In the genomic region with DNA sequence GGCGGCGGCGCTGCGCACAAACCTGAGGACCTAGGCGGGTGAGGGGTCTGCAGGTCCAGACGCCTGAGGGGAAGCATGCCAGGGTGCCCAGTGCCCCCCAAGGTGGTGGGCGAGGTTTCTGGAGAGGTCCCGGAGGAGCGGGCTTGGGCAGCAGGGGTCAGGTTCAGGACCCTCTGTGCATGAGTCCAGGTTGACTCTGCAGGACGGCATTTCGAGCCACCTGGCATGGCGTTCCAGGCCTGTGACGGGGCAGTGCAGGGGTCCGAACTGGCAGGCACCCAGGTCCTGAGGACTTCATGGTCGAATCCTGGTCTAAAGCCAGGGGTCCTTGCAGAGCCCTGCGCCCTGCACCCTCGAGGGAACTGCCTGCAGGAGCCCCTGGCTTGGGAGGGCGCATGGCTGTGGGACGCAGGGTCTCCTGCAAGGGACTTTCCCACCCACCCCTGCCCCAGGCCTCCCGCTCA, we compare ENCODE assay signal across 9 cellular contexts. TPM values are rescaled to one million over a fixed set of nuclear protein-coding genes. Genes with fewer than 3 reads are reported as not detected.
DNase-seq lines count a peak whose midpoint lies in the region; ATAC-seq and TF ChIP-seq lines count a peak whose summit lies in the region.
"Had no signal": no experiment of that assay in that cellular context is flagged by ENCODE, and none has a peak within 500 bp of the region (broad histone marks: within the 10 kb centered on the region; RNA-seq: fewer than 3 reads in every experiment).

No MANE protein-coding gene starts in this region.

- DNase-seq in GM12864 (ENCODE audit: low read depth) (no peak), ascending aorta (ENCODE audit: low spot score in 2 of 2) (peak in 1 of 2 donors; percentile 66), iPS DF 6.9 (ENCODE audit: low read depth, low spot score) (no peak), SIG-M5 (lab: John Stamatoyannopoulos, UW) (no peak), HEK293T (ENCODE audit: extremely low spot score) (no peak)
- DNase-seq: NCI-H2171 treated with DMSO at 0.1 percent for 48 hours had no signal

- H3K9me3 ChIP-seq in ascending aorta, result no peaks in the 10 kb centered on the region
- H3K9me3 ChIP-seq in iPS DF 6.9 (ENCODE audit: control insufficient read depth, insufficient read depth, low read length), result no peaks in the 10 kb centered on the region
- H3K9me3 ChIP-seq in skeletal muscle tissue (ENCODE audit: control insufficient read depth in 3 of 3, low read length in 3 of 3), result no peaks in the 10 kb centered on the region

- no peak for TF ChIP-seq CTCF in GM12864 (IDR thresholded peaks at IDR 0.05; ENCODE audit: low read depth, low read length, missing control alignments)
- TF ChIP-seq CTCF in ascending aorta (IDR thresholded peaks at IDR 0.05), result no peak

- CTCF ChIA-PET in HEK293T (lab: Yijun Ruan, JAX), result no interaction called here

- H3K4me3 ChIP-seq in GM12864 (ENCODE audit: low read depth, low read length) (peak overlapping the region; percentile 94), ascending aorta (no peak overlapping the region), iPS DF 6.9 (ENCODE audit: low read length) (peak overlapping the region; percentile 30; the same call in 1 of the 2 replicates), skeletal muscle tissue (ENCODE audit: low read length in 3 of 3) (peak overlapping the region; percentile 51 to 67 (median 51))

- POLR2A ChIA-PET in HEK293T (lab: Yijun Ruan, JAX), result no interaction called here

- H3K27ac ChIP-seq in ascending aorta, result peak overlapping the region; percentile 79 to 85
- H3K27ac ChIP-seq in iPS DF 6.9 (ENCODE audit: low read length), result no peak overlapping the region
- H3K27ac ChIP-seq in skeletal muscle tissue (ENCODE audit: low read depth, low read length), result peak overlapping the region; percentile 80

- H3K27me3 ChIP-seq in ascending aorta (no peaks in the 10 kb centered on the region), iPS DF 6.9 (ENCODE audit: control insufficient read depth, insufficient read depth, low read length) (peaks cover 18% of the 10 kb centered on the region), skeletal muscle tissue (ENCODE audit: control insufficient read depth in 3 of 3, insufficient read depth in 3 of 3, low read length in 3 of 3) (no peaks in the 10 kb centered on the region)

- intact Hi-C loops in ascending aorta (cut with DNase I), result no loop called here

- WGBS in iPS DF 6.9 (ENCODE audit: insufficient coverage, insufficient read length), result no CpG with 5 or more reads among the region's 20 CpGs

- H3K36me3 ChIP-seq in ascending aorta, result peaks cover 7 to 8% of the 10 kb centered on the region in 2 donors
- H3K36me3 ChIP-seq in iPS DF 6.9 (ENCODE audit: control insufficient read depth, insufficient read depth, low read length), result no peaks in the 10 kb centered on the region
- H3K36me3 ChIP-seq in skeletal muscle tissue (ENCODE audit: control insufficient read depth in 3 of 3, insufficient read depth in 3 of 3, low read length in 3 of 3), result peaks cover 0 to 6% (median 2%) of the 10 kb centered on the region in 3 donors

- H3K4me1 ChIP-seq in ascending aorta, result peaks cover 19 to 26% of the 10 kb centered on the region in 2 donors
- H3K4me1 ChIP-seq in iPS DF 6.9 (ENCODE audit: control insufficient read depth, insufficient read depth, low read length), result peaks cover 9% of the 10 kb centered on the region; the same call in 1 of the 2 replicates
- H3K4me1 ChIP-seq in skeletal muscle tissue (ENCODE audit: control insufficient read depth in 3 of 3, insufficient read depth in 3 of 3, low read length in 3 of 3), result peaks cover 61 to 71% (median 68%) of the 10 kb centered on the region in 3 donors

- no peak for ATAC-seq in HG03342 (IDR thresholded peaks at IDR 0.05; ENCODE audit: unreplicated experiment)
- ATAC-seq in HG02678 (IDR thresholded peaks at IDR 0.05; ENCODE audit: unreplicated experiment), result no peak

- peak overlapping the region in 2 of 3 donors; percentile 77 to 93 for H3K9ac ChIP-seq in skeletal muscle tissue (ENCODE audit: low read depth in 1 of 3, low read length in 3 of 3)

TF ChIP-seq in HEK293T, 16 proteins besides CTCF, POLR2A, EP300 and RAD21:
- TF ChIP-seq FOXK2 (IDR thresholded peaks at IDR 0.05), result no peak
- no peak for TF ChIP-seq FOXM1 (IDR thresholded peaks at IDR 0.05; ENCODE audit: borderline replicate concordance)
- no peak for TF ChIP-seq TARDBP (IDR thresholded peaks at IDR 0.05)
- no peak for TF ChIP-seq HDGF (IDR thresholded peaks at IDR 0.05; ENCODE audit: borderline replicate concordance)
- TF ChIP-seq NFRKB (IDR thresholded peaks at IDR 0.05), result no peak
- TF ChIP-seq BHLHE40 (IDR thresholded peaks at IDR 0.05; ENCODE audit: borderline replicate concordance), result no peak
- TF ChIP-seq LEF1 (IDR thresholded peaks at IDR 0.05; ENCODE audit: borderline replicate concordance), result no peak
- no peak for TF ChIP-seq SP1 (IDR thresholded peaks at IDR 0.05)
- no peak for TF ChIP-seq ARNT (IDR thresholded peaks at IDR 0.05)
- TF ChIP-seq SUZ12 (IDR thresholded peaks at IDR 0.05), result no peak
- no peak for TF ChIP-seq ELF4 (IDR thresholded peaks at IDR 0.05)
- TF ChIP-seq, protein P1, sequence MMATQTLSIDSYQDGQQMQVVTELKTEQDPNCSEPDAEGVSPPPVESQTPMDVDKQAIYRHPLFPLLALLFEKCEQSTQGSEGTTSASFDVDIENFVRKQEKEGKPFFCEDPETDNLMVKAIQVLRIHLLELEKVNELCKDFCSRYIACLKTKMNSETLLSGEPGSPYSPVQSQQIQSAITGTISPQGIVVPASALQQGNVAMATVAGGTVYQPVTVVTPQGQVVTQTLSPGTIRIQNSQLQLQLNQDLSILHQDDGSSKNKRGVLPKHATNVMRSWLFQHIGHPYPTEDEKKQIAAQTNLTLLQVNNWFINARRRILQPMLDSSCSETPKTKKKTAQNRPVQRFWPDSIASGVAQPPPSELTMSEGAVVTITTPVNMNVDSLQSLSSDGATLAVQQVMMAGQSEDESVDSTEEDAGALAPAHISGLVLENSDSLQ (IDR thresholded peaks at IDR 0.05), result no peak
TF ChIP-seq in HEK293T: peak in this region for 0.

RNA-seq across cellular contexts. Expression of gene SLC16A3, which starts 3.5 kb away (rescaled TPM):
- 253 TPM for total RNA-seq in ascending aorta
- total RNA-seq in skeletal muscle tissue, result 13.0 TPM

RNA-seq across cellular contexts. Expression of gene CCDC57, which starts 19.7 kb away (rescaled TPM):
- total RNA-seq in ascending aorta, result 12.8 TPM
- 11.5 TPM for total RNA-seq in skeletal muscle tissue

RNA-seq across cellular contexts. Expression of gene CSNK1D, which starts 41.1 kb away (rescaled TPM):
- total RNA-seq in ascending aorta (86.8 TPM), skeletal muscle tissue (21.4 TPM)

Comparison
In these comparisons a context has a peak if more than half of its experiments do, and no peak if none do; other contexts are left out.
1. H3K4me3 ChIP-seq: peak in GM12864 (single experiment), iPS DF 6.9 (single experiment) and skeletal muscle tissue (3 of 3); none in ascending aorta (0 of 2).
2. RNA of gene SLC16A3, which starts 3.5 kb away (total RNA-seq): 253 TPM in ascending aorta (single experiment); 13.0 TPM in skeletal muscle tissue (single experiment); every median in the first group is over 10 times any median in the second.